ENCODE assay signal across 8 cellular contexts in genomic region chr20:18496042-18496441, GRCh38. TPM values are rescaled to one million over a fixed set of nuclear protein-coding genes. Genes with fewer than 3 reads are reported as not detected.
A peak's percentile ranks its signal among the peaks of the same experiment; 100 is the strongest.
DNase-seq lines count a peak whose midpoint lies in the region; ATAC-seq, FAIRE-seq and TF ChIP-seq lines count a peak whose summit lies in the region.

No MANE protein-coding gene starts in this region.

- H3K4me2 ChIP-seq in Loucy (ENCODE audit: low read depth, low read length, poor library complexity, severe bottlenecking) = peak overlapping the region; percentile 84

- no peak for FAIRE-seq in H54 (lab: Jason Lieb, UNC)

- H3K4me1 ChIP-seq in Loucy (ENCODE audit: insufficient read depth, low read length, poor library complexity, severe bottlenecking) (peaks cover 24% of the 10 kb centered on the region), mucosa of stomach (ENCODE audit: control insufficient read depth, insufficient read depth, low read length) (peaks cover 7% of the 10 kb centered on the region), gastroesophageal sphincter (peaks cover 0 to 18% (median 6%) of the 10 kb centered on the region in 3 donors)

- H3K4me1 Mint-ChIP-seq in CD14-positive monocyte = peaks cover 22% of the 10 kb centered on the region

- no peak for ATAC-seq in gastroesophageal sphincter

- H3K36me3 Mint-ChIP-seq in CD14-positive monocyte = peaks cover 5 to 7% of the 10 kb centered on the region in 2 donors

- TF ChIP-seq CTCF in CD14-positive monocyte (IDR thresholded peaks at IDR 0.05) (no peak), Loucy (conservative IDR thresholded peaks at IDR 0.05; ENCODE audit: low read length) (no peak), astrocyte of the spinal cord (IDR thresholded peaks at IDR 0.05; ENCODE audit: low read depth, low read length) (no peak), gastroesophageal sphincter (IDR thresholded peaks at IDR 0.05) (no peak)

- peak overlapping the region; percentile 94 for H3K4me3 ChIP-seq in Loucy (ENCODE audit: low read length, poor library complexity, severe bottlenecking)
- peak overlapping the region; percentile 93 for H3K4me3 ChIP-seq in astrocyte of the spinal cord (ENCODE audit: low read depth, low read length)
- no peak overlapping the region for H3K4me3 ChIP-seq in mucosa of stomach (ENCODE audit: low read length)
- H3K4me3 ChIP-seq in gastroesophageal sphincter = peak overlapping the region in 1 of 2 donors; percentile 53

- no peak for TF ChIP-seq POLR2A in H54 (IDR thresholded peaks at IDR 0.05; ENCODE audit: low read depth, low read length)
- TF ChIP-seq POLR2A in gastroesophageal sphincter (IDR thresholded peaks at IDR 0.05) = no peak

- H3K36me3 ChIP-seq in Loucy (ENCODE audit: insufficient read depth, low read length) (no peaks in the 10 kb centered on the region), mucosa of stomach (ENCODE audit: control insufficient read depth, insufficient read depth, low read length) (no peaks in the 10 kb centered on the region), gastroesophageal sphincter (peaks cover 0 to 24% of the 10 kb centered on the region in 2 donors)

- no peaks in the 10 kb centered on the region for H3K9me2 ChIP-seq in Loucy (replicated peaks; ENCODE audit: low read depth, low read length)

- DNase-seq in CD14-positive monocyte (ENCODE audit: low spot score) (no peak), astrocyte of the spinal cord (ENCODE audit: low read depth, low spot score) (no peak), HT-29 (ENCODE audit: low spot score) (no peak), H54 (ENCODE audit: insufficient read length, low spot score) (no peak), NK-92 (lab: John Stamatoyannopoulos, UW; ENCODE audit: unreplicated experiment) (no peak)

- no peaks in the 10 kb centered on the region for H3F3A ChIP-seq in Loucy (ENCODE audit: low read depth)

- H3K4me3 Mint-ChIP-seq in CD14-positive monocyte = peak overlapping the region; percentile 97 to 98

- in situ Hi-C loops in astrocyte of the spinal cord (cut with HindIII; ENCODE audit: low sequenced_read_pairs) = no loop called here

- no peaks in the 10 kb centered on the region for H4K20me1 ChIP-seq in Loucy (ENCODE audit: insufficient read depth, low read length, poor library complexity, severe bottlenecking)

- intact Hi-C loops in CD14-positive monocyte (cut with micrococcal nuclease) = no loop called here

- H3K27me3 ChIP-seq in Loucy (ENCODE audit: insufficient read depth, low read length, poor library complexity, severe bottlenecking) (no peaks in the 10 kb centered on the region), mucosa of stomach (ENCODE audit: control insufficient read depth, insufficient read depth, low read length) (no peaks in the 10 kb centered on the region), gastroesophageal sphincter (no peaks in the 10 kb centered on the region)

- H3K9me3 ChIP-seq in Loucy (ENCODE audit: insufficient read depth, low read depth, low read length) = no peaks in the 10 kb centered on the region
- no peaks in the 10 kb centered on the region for H3K9me3 ChIP-seq in mucosa of stomach (ENCODE audit: control insufficient read depth, low read length)
- H3K9me3 ChIP-seq in gastroesophageal sphincter = no peaks in the 10 kb centered on the region

- H3K79me2 ChIP-seq in Loucy (ENCODE audit: insufficient read depth, low read length) = peaks cover 14% of the 10 kb centered on the region

- 5 to 13% methylated on average over 4 to 7 of the region's 7 CpGs for WGBS in gastroesophageal sphincter (ENCODE audit: low coverage in 1 of 2), 2 donors

- H3K9me3 Mint-ChIP-seq in CD14-positive monocyte = no peaks in the 10 kb centered on the region

- peak overlapping the region in 1 of 4 donors; percentile 69 for H3K27ac ChIP-seq in gastroesophageal sphincter

- H3K27ac Mint-ChIP-seq in CD14-positive monocyte = no peak overlapping the region

- no peak for TF ChIP-seq EP300 in gastroesophageal sphincter (IDR thresholded peaks at IDR 0.05)

- H3K27me3 Mint-ChIP-seq in CD14-positive monocyte (ENCODE audit: low read depth in 3 of 3) = peaks cover 0 to 2% (median 0%) of the 10 kb centered on the region in 3 donors

- H3K9ac ChIP-seq in Loucy (ENCODE audit: low read depth, low read length, poor library complexity, severe bottlenecking) (peak overlapping the region; percentile 74), mucosa of stomach (ENCODE audit: low read length) (peak overlapping the region; percentile 79)

- peak overlapping the region; percentile 99; the same call in 1 of the 2 replicates for H2AFZ ChIP-seq in Loucy (ENCODE audit: low read length)

RNA-seq across cellular contexts. Expression of gene RBBP9, which starts 1.0 kb away (rescaled TPM):
- polyA plus RNA-seq in CD14-positive monocyte = 1 to 10 TPM; 5.2 to 6.9 TPM
- 5.5 and 9.0 TPM in 2 replicates for total RNA-seq in HT-29 (2014; rRNA removed; shearing (Covaris generic))
- 10 to 100 TPM; 14.9 to 27.0 (median 21.2) TPM for total RNA-seq in gastroesophageal sphincter

RNA-seq across cellular contexts. Expression of gene SEC23B, which starts 11.7 kb away (rescaled TPM):
- 10 to 100 TPM; 68.4 to 88.1 TPM for polyA plus RNA-seq in CD14-positive monocyte
- total RNA-seq in HT-29 (2014; rRNA removed; shearing (Covaris generic)) = 66.0 and 74.5 TPM in 2 replicates
- total RNA-seq in gastroesophageal sphincter = 10 to 100 TPM; 18.6 to 27.5 (median 20.2) TPM

RNA-seq across cellular contexts. Expression of gene POLR3F, which starts 28.9 kb away (rescaled TPM):
- 1 to 10 TPM; 4.8 to 6.7 TPM for polyA plus RNA-seq in CD14-positive monocyte
- total RNA-seq in HT-29 (2014; rRNA removed; shearing (Covaris generic)) = 12.9 and 18.3 TPM in 2 replicates
- total RNA-seq in gastroesophageal sphincter = 10 to 100 TPM in 3 of 4 donors, 1 to 10 TPM in 1; 8.7 to 16.4 (median 13.1) TPM

RNA-seq across cellular contexts. Expression of gene DZANK1, which starts 29.2 kb away (rescaled TPM):
- polyA plus RNA-seq in CD14-positive monocyte = under 1 TPM; 0.17 to 0.69 TPM
- total RNA-seq in HT-29 (2014; rRNA removed; shearing (Covaris generic)) = 0.83 and 1.5 TPM in 2 replicates
- 1 to 10 TPM; 1.4 to 2.3 (median 2.0) TPM for total RNA-seq in gastroesophageal sphincter
